In genomic region chr9:38004809-38005560, GRCh38 we compare ENCODE assay signal across 24 cellular contexts.
DNase-seq lines count a peak whose midpoint lies in the region; ATAC-seq, FAIRE-seq and TF ChIP-seq lines count a peak whose summit lies in the region.
"Had no signal": no experiment of that assay in that cellular context is flagged by ENCODE, and none has a peak within 500 bp of the region (broad histone marks: within the 10 kb centered on the region; RNA-seq: fewer than 3 reads in every experiment).

No MANE protein-coding gene starts in this region.

- H3K9me3 ChIP-seq in heart right ventricle (no peaks in the 10 kb centered on the region), mammary epithelial cell (replicated peaks; ENCODE audit: insufficient read depth, low read length) (no peaks in the 10 kb centered on the region), kidney (ENCODE audit: control insufficient read depth in 1 of 2, low read length in 2 of 2) (no peaks in the 10 kb centered on the region), thoracic aorta (no peaks in the 10 kb centered on the region)
- H3K9me3 ChIP-seq: heart left ventricle, spleen had no signal

- H3K4me1 ChIP-seq in heart right ventricle (peaks cover 16 to 85% (median 60%) of the 10 kb centered on the region in 9 donors), mammary epithelial cell (ENCODE audit: insufficient read depth, low read length) (peaks cover 51% of the 10 kb centered on the region), kidney (ENCODE audit: control insufficient read depth in 1 of 2, insufficient read depth in 1 of 2, low read depth in 1 of 2, low read length in 2 of 2) (peaks cover 20 to 44% of the 10 kb centered on the region in 2 donors), thoracic aorta (ENCODE audit: control insufficient read depth in 1 of 2, low read depth in 2 of 2) (peaks cover 0 to 14% of the 10 kb centered on the region in 2 donors)

- no peaks in the 10 kb centered on the region for H4K20me1 ChIP-seq in mammary epithelial cell (ENCODE audit: insufficient read depth, low read length)

- H2AFZ ChIP-seq in mammary epithelial cell (ENCODE audit: low read depth, low read length), result no peak overlapping the region

- H3K36me3 ChIP-seq in heart right ventricle (peaks cover 0 to 4% (median 0%) of the 10 kb centered on the region in 9 donors), mammary epithelial cell (ENCODE audit: insufficient read depth, low read length) (peaks cover 7% of the 10 kb centered on the region), kidney (ENCODE audit: control insufficient read depth in 1 of 2, insufficient read depth in 2 of 2, low read length in 2 of 2) (no peaks in the 10 kb centered on the region), thoracic aorta (no peaks in the 10 kb centered on the region)
- H3K36me3 ChIP-seq: spleen had no signal

- H3K27ac ChIP-seq in heart right ventricle (no peak overlapping the region), mammary epithelial cell (ENCODE audit: insufficient read depth, low read depth, low read length) (no peak overlapping the region), kidney (ENCODE audit: low read depth in 2 of 2, low read length in 2 of 2) (no peak overlapping the region), thoracic aorta (no peak overlapping the region)
- H3K27ac ChIP-seq: 22Rv1, SK-N-MC, spleen had no signal

- 94 to 97% methylated on average over 12 of the region's 12 CpGs for WGBS in heart right ventricle, 2 donors
- 95% methylated on average over 8 of the region's 12 CpGs for WGBS in mammary epithelial cell (ENCODE audit: low coverage, missing lambda C conversion rate)

- TF ChIP-seq CTCF in heart right ventricle (IDR thresholded peaks at IDR 0.05) (no peak), mammary epithelial cell (conservative IDR thresholded peaks at IDR 0.05 in 1 of 2, IDR thresholded peaks at IDR 0.05 in 1 of 2; ENCODE audit: extremely low read depth in 1 of 2, insufficient read depth in 1 of 2, low read depth in 1 of 2, low read length in 2 of 2) (no peak), kidney (IDR thresholded peaks at IDR 0.05; ENCODE audit: borderline replicate concordance, extremely low read depth, insufficient read depth) (no peak), thoracic aorta (IDR thresholded peaks at IDR 0.05) (no peak)

- in situ Hi-C loops in mammary epithelial cell (cut with MboI; ENCODE audit: low sequenced_read_pairs in 2 of 2), result no loop called here

- intact Hi-C loops in Right ventricle myocardium superior (cut with DNase I) (no loop called here), heart right ventricle (cut with DNase I) (no loop called here), mammary epithelial cell (cut with micrococcal nuclease) (no loop called here), kidney (cut with DNase I) (no loop called here)

- peaks cover 80% of the 10 kb centered on the region for H3K79me2 ChIP-seq in mammary epithelial cell (ENCODE audit: insufficient read depth, low read length)

- CTCF ChIA-PET in mammary epithelial cell (lab: Charles Lee; ENCODE audit: low non-redundant PET), result no interaction called here

- no peak overlapping the region for H3K4me3 ChIP-seq in heart right ventricle
- no peak overlapping the region for H3K4me3 ChIP-seq in mammary epithelial cell (replicated peaks in 1 of 3; ENCODE audit: insufficient read depth in 1 of 3, low read depth in 2 of 3, low read length in 3 of 3)
- no peak overlapping the region for H3K4me3 ChIP-seq in kidney (ENCODE audit: low read length in 2 of 2)
- no peak overlapping the region for H3K4me3 ChIP-seq in thoracic aorta
- H3K4me3 ChIP-seq: heart left ventricle, SK-N-MC, spleen had no signal

- H3K4me2 ChIP-seq in mammary epithelial cell (ENCODE audit: insufficient read depth, low read depth, low read length), result no peak overlapping the region

- H3K9ac ChIP-seq in mammary epithelial cell (ENCODE audit: insufficient read depth, low read length), result no peak overlapping the region
- H3K9ac ChIP-seq in kidney (ENCODE audit: low read length in 2 of 2), result no peak overlapping the region

- ATAC-seq in Right ventricle myocardium superior (ENCODE audit: poor library complexity), result no peak
- ATAC-seq in heart right ventricle, result no peak
- ATAC-seq in thoracic aorta (ENCODE audit: insufficient number of reproducible peaks, low FRiP score, low read depth), result peak; percentile 14
- ATAC-seq in GM21528 (IDR thresholded peaks at IDR 0.05; ENCODE audit: low FRiP score, unreplicated experiment), result no peak
- ATAC-seq in GM18520 (IDR thresholded peaks at IDR 0.05; ENCODE audit: unreplicated experiment), result no peak
- ATAC-seq: activated CD4-positive, CD25-positive, alpha-beta regulatory T cell treated with anti-CD3 and anti-CD28 coated beads, Interleukin-2, amount 50 U/mL, for 24 hours; activated CD8-positive, alpha-beta T cell treated with anti-CD3 and anti-CD28 coated beads for 36 hours; foreskin keratinocyte; heart left ventricle had no signal

- H3K27me3 ChIP-seq in heart right ventricle (no peaks in the 10 kb centered on the region), mammary epithelial cell (ENCODE audit: insufficient read depth, low read length) (no peaks in the 10 kb centered on the region), thoracic aorta (replicated peaks; ENCODE audit: insufficient read depth) (no peaks in the 10 kb centered on the region)
- H3K27me3 ChIP-seq: foreskin keratinocyte, heart left ventricle, spleen had no signal

- FAIRE-seq in kidney (lab: Jason Lieb, UNC), result no peak
- FAIRE-seq: urothelium cell line had no signal

- dilution Hi-C loops in mammary epithelial cell (cut with HindIII; ENCODE audit: low sequenced_read_pairs), result no loop called here

- BruUV-seq in mammary epithelial cell (replicated peaks; lab: Mats Ljungman, UMichigan), result no TSS peak

- DNase-seq in Right ventricle myocardium superior, result peak; percentile 20
- no peak for DNase-seq in heart right ventricle
- DNase-seq in mammary epithelial cell, result peak; percentile 29
- DNase-seq in kidney, result peak; percentile 3
- no peak for DNase-seq in thoracic aorta (ENCODE audit: low spot score)
- DNase-seq in DMS79 treated with DMSO at 0.1 percent for 48 hours (lab: John Stamatoyannopoulos, UW), result no peak
- DNase-seq: activated CD8-positive, alpha-beta T cell treated with anti-CD3 and anti-CD28 coated beads for 36 hours; activated gamma-delta T cell; activated naive CD8-positive, alpha-beta T cell treated with anti-CD3 and anti-CD28 coated beads, Interleukin-2, amount 10 ng/mL, durations not matched to agents 7 days and 5 days; CD4-positive, CD25-positive, alpha-beta regulatory T cell; foreskin keratinocyte; H7; heart left ventricle; NCI-H1105; NCI-H2029; NCI-H226; right cardiac atrium; spleen had no signal

Comparison
In these comparisons a context has a peak if more than half of its experiments do, and no peak if none do; other contexts are left out.
1. DNase-seq: peak in Right ventricle myocardium superior (single experiment), mammary epithelial cell (single experiment) and kidney (single experiment); none in heart right ventricle (0 of 2), thoracic aorta (single experiment) and DMS79 treated with DMSO at 0.1 percent for 48 hours (single experiment).